Comparison of ENCODE assay signal across 9 cellular contexts in genomic region chr4:106329027-106329618, GRCh38. TPM values are rescaled to one million over a fixed set of nuclear protein-coding genes. Genes with fewer than 3 reads are reported as not detected.
DNase-seq lines count a peak whose midpoint lies in the region; ATAC-seq and TF ChIP-seq lines count a peak whose summit lies in the region.
"Had no signal": no experiment of that assay in that cellular context is flagged by ENCODE, and none has a peak within 500 bp of the region (broad histone marks: within the 10 kb centered on the region; RNA-seq: fewer than 3 reads in every experiment).

No MANE protein-coding gene starts in this region.

- POLR2A ChIA-PET in activated naive CD8-positive, alpha-beta T cell treated with anti-CD3 and anti-CD28 coated beads, Interleukin-2, amount 10 ng/mL, durations not matched to agents 7 days and 5 days (lab: Charles Lee) = no interaction called here
- POLR2A ChIA-PET in activated B cell treated with CpG ODN at 0.5 μM for 24 hours (lab: Charles Lee) = no interaction called here

- no peak overlapping the region for H3K27ac Mint-ChIP-seq in activated naive CD8-positive, alpha-beta T cell treated with anti-CD3 and anti-CD28 coated beads, Interleukin-2, amount 10 ng/mL, durations not matched to agents 7 days and 5 days
- H3K27ac Mint-ChIP-seq in activated naive CD8-positive, alpha-beta T cell treated with anti-CD3 and anti-CD28 coated beads for 36 hours = no peak overlapping the region
- H3K27ac Mint-ChIP-seq in activated B cell treated with CpG ODN at 0.5 μM for 24 hours = no peak overlapping the region

- ATAC-seq in activated naive CD8-positive, alpha-beta T cell treated with anti-CD3 and anti-CD28 coated beads, Interleukin-2, amount 10 ng/mL, durations not matched to agents 7 days and 5 days (ENCODE audit: low read depth) = peak; percentile 70
- ATAC-seq in activated B cell treated with CpG ODN at 0.5 μM for 24 hours (ENCODE audit: low read depth) (peak; percentile 64), upper lobe of left lung (ENCODE audit: low FRiP score in 2 of 2) (peak in 1 of 2 donors; percentile 45)

- H3K4me3 ChIP-seq in LNCaP clone FGC (ENCODE audit: low read depth, low read length) (no peak overlapping the region), upper lobe of left lung (no peak overlapping the region)

- no peak overlapping the region for H3K4me3 Mint-ChIP-seq in activated naive CD8-positive, alpha-beta T cell treated with anti-CD3 and anti-CD28 coated beads, Interleukin-2, amount 10 ng/mL, durations not matched to agents 7 days and 5 days
- no peak overlapping the region for H3K4me3 Mint-ChIP-seq in activated naive CD8-positive, alpha-beta T cell treated with anti-CD3 and anti-CD28 coated beads for 36 hours
- H3K4me3 Mint-ChIP-seq in activated B cell treated with CpG ODN at 0.5 μM for 24 hours = no peak overlapping the region

- H3K4me1 Mint-ChIP-seq in activated naive CD8-positive, alpha-beta T cell treated with anti-CD3 and anti-CD28 coated beads, Interleukin-2, amount 10 ng/mL, durations not matched to agents 7 days and 5 days = no peaks in the 10 kb centered on the region
- peaks cover 16% of the 10 kb centered on the region for H3K4me1 Mint-ChIP-seq in activated naive CD8-positive, alpha-beta T cell treated with anti-CD3 and anti-CD28 coated beads for 36 hours
- no peaks in the 10 kb centered on the region for H3K4me1 Mint-ChIP-seq in activated B cell treated with CpG ODN at 0.5 μM for 24 hours

- no peak for DNase-seq in activated naive CD8-positive, alpha-beta T cell treated with anti-CD3 and anti-CD28 coated beads, Interleukin-2, amount 10 ng/mL, durations not matched to agents 7 days and 5 days
- no peak for DNase-seq in activated naive CD8-positive, alpha-beta T cell treated with anti-CD3 and anti-CD28 coated beads for 36 hours
- DNase-seq in H4 (ENCODE audit: low spot score) (peak; percentile 35), LNCaP clone FGC (ENCODE audit: low read depth) (peak; percentile 19), activated B cell treated with CpG ODN at 0.5 μM for 24 hours (no peak), iPS-NIHi11 (ENCODE audit: low spot score) (peak; percentile 51), upper lobe of left lung (no peak), 8988T (no peak)

- H3K27me3 Mint-ChIP-seq in activated naive CD8-positive, alpha-beta T cell treated with anti-CD3 and anti-CD28 coated beads, Interleukin-2, amount 10 ng/mL, durations not matched to agents 7 days and 5 days = no peaks in the 10 kb centered on the region
- no peaks in the 10 kb centered on the region for H3K27me3 Mint-ChIP-seq in activated naive CD8-positive, alpha-beta T cell treated with anti-CD3 and anti-CD28 coated beads for 36 hours
- H3K27me3 Mint-ChIP-seq in activated B cell treated with CpG ODN at 0.5 μM for 24 hours = no peaks in the 10 kb centered on the region

- intact Hi-C loops in activated B cell treated with CpG ODN at 0.5 μM for 24 hours (cut with micrococcal nuclease) = loop anchor here (1.0 kb wide), 1 partner anchor 1408 kb away; no protein-coding TSS in a partner anchor

- no peaks in the 10 kb centered on the region for H3K9me3 Mint-ChIP-seq in activated naive CD8-positive, alpha-beta T cell treated with anti-CD3 and anti-CD28 coated beads, Interleukin-2, amount 10 ng/mL, durations not matched to agents 7 days and 5 days
- H3K9me3 Mint-ChIP-seq in activated naive CD8-positive, alpha-beta T cell treated with anti-CD3 and anti-CD28 coated beads for 36 hours = no peaks in the 10 kb centered on the region
- no peaks in the 10 kb centered on the region for H3K9me3 Mint-ChIP-seq in activated B cell treated with CpG ODN at 0.5 μM for 24 hours

- no peak overlapping the region for H3K27ac ChIP-seq in upper lobe of left lung
- H3K27ac ChIP-seq: epithelial cell of prostate had no signal

- H3K36me3 Mint-ChIP-seq in activated naive CD8-positive, alpha-beta T cell treated with anti-CD3 and anti-CD28 coated beads, Interleukin-2, amount 10 ng/mL, durations not matched to agents 7 days and 5 days = peaks cover 22% of the 10 kb centered on the region
- peaks cover 35% of the 10 kb centered on the region for H3K36me3 Mint-ChIP-seq in activated naive CD8-positive, alpha-beta T cell treated with anti-CD3 and anti-CD28 coated beads for 36 hours
- peaks cover 71% of the 10 kb centered on the region for H3K36me3 Mint-ChIP-seq in activated B cell treated with CpG ODN at 0.5 μM for 24 hours (ENCODE audit: low read depth)

- CTCF ChIA-PET in activated B cell treated with CpG ODN at 0.5 μM for 24 hours (lab: Charles Lee) = interaction anchor here (0.6 to 1.1 kb wide), 2 partner anchors 24 to 1690 kb away, joined by 3 read pairs; no protein-coding TSS in a partner anchor

- TF ChIP-seq EP300 in upper lobe of left lung (IDR thresholded peaks at IDR 0.05) = no peak

- no peak for TF ChIP-seq POLR2A in upper lobe of left lung (IDR thresholded peaks at IDR 0.05)

- peaks cover 13 to 96% (median 26%) of the 10 kb centered on the region in 4 donors for H3K36me3 ChIP-seq in upper lobe of left lung

- no peaks in the 10 kb centered on the region for H3K27me3 ChIP-seq in upper lobe of left lung

- peak; percentile 67 for TF ChIP-seq CTCF in LNCaP clone FGC (IDR thresholded peaks at IDR 0.05; ENCODE audit: control insufficient read depth, extremely low read depth, insufficient read depth)
- peak; percentile 51 for TF ChIP-seq CTCF in activated B cell treated with CpG ODN at 0.5 μM for 24 hours (IDR thresholded peaks at IDR 0.05)
- peak in 5 of 6 experiments; percentile 14 to 43 (median 35) for TF ChIP-seq CTCF in upper lobe of left lung (IDR thresholded peaks at IDR 0.05)

- no peaks in the 10 kb centered on the region for H3K9me3 ChIP-seq in upper lobe of left lung

- no peaks in the 10 kb centered on the region for H3K4me1 ChIP-seq in upper lobe of left lung

- 19 to 30% methylated on average over 1 of the region's 1 CpG for WGBS in upper lobe of left lung, 2 donors

RNA-seq across cellular contexts. Expression of gene AIMP1, which starts 12.8 kb away (rescaled TPM):
- 10 to 100 TPM; 47.3 to 57.5 TPM for total RNA-seq in activated naive CD8-positive, alpha-beta T cell treated with anti-CD3 and anti-CD28 coated beads, Interleukin-2, amount 10 ng/mL, durations not matched to agents 7 days and 5 days
- 10 to 100 TPM; 77.5 to 84.4 TPM for total RNA-seq in activated naive CD8-positive, alpha-beta T cell treated with anti-CD3 and anti-CD28 coated beads for 36 hours
- 46.5 and 50.0 TPM in 2 replicates for total RNA-seq in H4 (2014; rRNA removed; shearing (Covaris generic))
- total RNA-seq in activated B cell treated with CpG ODN at 0.5 μM for 24 hours (49.4 and 53.5 TPM in 2 replicates), upper lobe of left lung (10 to 100 TPM in 5 of 6 donors, 1 to 10 TPM in 1; 9.4 to 38.5 (median 28.4) TPM)

RNA-seq across cellular contexts. Expression of gene TBCK, which starts 13.1 kb away (rescaled TPM):
- total RNA-seq in activated naive CD8-positive, alpha-beta T cell treated with anti-CD3 and anti-CD28 coated beads, Interleukin-2, amount 10 ng/mL, durations not matched to agents 7 days and 5 days = 10 to 100 TPM; 38.2 to 46.2 TPM
- 10 to 100 TPM; 21.2 to 21.5 TPM for total RNA-seq in activated naive CD8-positive, alpha-beta T cell treated with anti-CD3 and anti-CD28 coated beads for 36 hours
- 12.4 and 14.4 TPM in 2 replicates for total RNA-seq in H4 (2014; rRNA removed; shearing (Covaris generic))
- total RNA-seq in activated B cell treated with CpG ODN at 0.5 μM for 24 hours = 45.6 and 60.1 TPM in 2 replicates
- total RNA-seq in upper lobe of left lung = 10 to 100 TPM; 24.8 to 54.5 (median 32.3) TPM

RNA-seq across cellular contexts. Expression of gene GIMD1, which starts 39.5 kb away (rescaled TPM):
- total RNA-seq in activated naive CD8-positive, alpha-beta T cell treated with anti-CD3 and anti-CD28 coated beads, Interleukin-2, amount 10 ng/mL, durations not matched to agents 7 days and 5 days = not detected
- total RNA-seq in activated naive CD8-positive, alpha-beta T cell treated with anti-CD3 and anti-CD28 coated beads for 36 hours = not detected
- not detected in 2 replicates for total RNA-seq in H4 (2014; rRNA removed; shearing (Covaris generic))
- total RNA-seq in activated B cell treated with CpG ODN at 0.5 μM for 24 hours (not detected in 2 replicates), upper lobe of left lung (not detected)

Comparison
In these comparisons a context has a peak if more than half of its experiments do, and no peak if none do; other contexts are left out.
1. DNase-seq: peak in H4 (single experiment), LNCaP clone FGC (single experiment) and iPS-NIHi11 (single experiment); none in activated naive CD8-positive, alpha-beta T cell treated with anti-CD3 and anti-CD28 coated beads, Interleukin-2, amount 10 ng/mL, durations not matched to agents 7 days and 5 days (single experiment), activated naive CD8-positive, alpha-beta T cell treated with anti-CD3 and anti-CD28 coated beads for 36 hours (single experiment), activated B cell treated with CpG ODN at 0.5 μM for 24 hours (single experiment), upper lobe of left lung (0 of 2) and 8988T (single experiment).
2. Peak in every context shown above with its lines, with median percentiles within 50 percentile points of each other: CTCF ChIP-seq.